Comparison of ENCODE assay signal across 13 cellular contexts in genomic region chr9:98597372-98597771, GRCh38.
DNase-seq lines count a peak whose midpoint lies in the region; ATAC-seq and TF ChIP-seq lines count a peak whose summit lies in the region.
"Had no signal": no experiment of that assay in that cellular context is flagged by ENCODE, and none has a peak within 500 bp of the region (broad histone marks: within the 10 kb centered on the region; RNA-seq: fewer than 3 reads in every experiment).

No MANE protein-coding gene starts in this region.

- H3K36me3 Mint-ChIP-seq in activated T-cell treated with anti-CD3 and anti-CD28 coated beads, Interleukin-2, amount 50 U/mL, for 24 hours (ENCODE audit: low read depth): no peaks in the 10 kb centered on the region
- H3K36me3 Mint-ChIP-seq: CD8-positive, alpha-beta T cell had no signal

- no peak overlapping the region for H3K27ac Mint-ChIP-seq in activated T-cell treated with anti-CD3 and anti-CD28 coated beads, Interleukin-2, amount 50 U/mL, for 24 hours
- H3K27ac Mint-ChIP-seq: CD8-positive, alpha-beta T cell had no signal

- no peak for ATAC-seq in stimulated activated naive CD8-positive, alpha-beta T cell treated with anti-CD3 and anti-CD28 coated beads, Interleukin-15, Interleukin-2, amounts not matched to agents 100 U/mL and 50 U/mL, for 24 hours
- ATAC-seq: CD8-positive, alpha-beta T cell had no signal

- no peaks in the 10 kb centered on the region for H3K27me3 Mint-ChIP-seq in activated T-cell treated with anti-CD3 and anti-CD28 coated beads, Interleukin-2, amount 50 U/mL, for 24 hours

- H3K4me3 ChIP-seq in astrocyte of the spinal cord (ENCODE audit: low read depth, low read length): no peak overlapping the region
- no peak overlapping the region for H3K4me3 ChIP-seq in fibroblast of pulmonary artery (replicated peaks; ENCODE audit: low read depth, low read length)
- no peak overlapping the region for H3K4me3 ChIP-seq in thyroid gland (replicated peaks in 1 of 3)
- H3K4me3 ChIP-seq: PC-9, SK-N-MC had no signal

- in situ Hi-C loops in astrocyte of the spinal cord (cut with HindIII; ENCODE audit: low sequenced_read_pairs): no loop called here

- DNase-seq in NCI-H345 treated with DMSO at 0.1 percent for 48 hours (lab: John Stamatoyannopoulos, UW; ENCODE audit: unreplicated experiment) (peak; percentile 10), astrocyte of the spinal cord (ENCODE audit: low read depth, low spot score) (peak; percentile 56), fibroblast of pulmonary artery (ENCODE audit: low read depth) (peak; percentile 25), thyroid gland (peak; percentile 79), SW480 (ENCODE audit: low spot score) (no peak)
- no peak for DNase-seq in activated T-cell treated with anti-CD3 and anti-CD28 coated beads, Interleukin-2, amount 50 U/mL, for 24 hours
- DNase-seq in stimulated activated naive CD8-positive, alpha-beta T cell treated with anti-CD3 and anti-CD28 coated beads, Interleukin-15, Interleukin-2, amounts not matched to agents 100 U/mL and 50 U/mL, for 24 hours: no peak
- DNase-seq: CD8-positive, alpha-beta T cell; EL; NCI-H1436 treated with DMSO at 0.1 percent for 48 hours; NCI-H524 treated with DMSO at 0.1 percent for 48 hours; PC-9 had no signal

- H3K9me3 Mint-ChIP-seq in activated T-cell treated with anti-CD3 and anti-CD28 coated beads, Interleukin-2, amount 50 U/mL, for 24 hours: no peaks in the 10 kb centered on the region
- H3K9me3 Mint-ChIP-seq: CD8-positive, alpha-beta T cell had no signal

- intact Hi-C loops in thyroid gland (cut with DNase I): no loop called here

- no peaks in the 10 kb centered on the region for H3K4me1 Mint-ChIP-seq in activated T-cell treated with anti-CD3 and anti-CD28 coated beads, Interleukin-2, amount 50 U/mL, for 24 hours (ENCODE audit: low read depth)

- no peak for TF ChIP-seq POLR2A in thyroid gland (IDR thresholded peaks at IDR 0.05)

- H3K4me1 ChIP-seq in thyroid gland: peaks cover 15 to 39% of the 10 kb centered on the region in 2 donors

- no peak overlapping the region for H3K27ac ChIP-seq in thyroid gland
- H3K27ac ChIP-seq: PC-9, SK-N-MC had no signal

- no peaks in the 10 kb centered on the region for H3K36me3 ChIP-seq in thyroid gland

- no peak overlapping the region for H3K4me3 Mint-ChIP-seq in activated T-cell treated with anti-CD3 and anti-CD28 coated beads, Interleukin-2, amount 50 U/mL, for 24 hours
- H3K4me3 Mint-ChIP-seq: CD8-positive, alpha-beta T cell had no signal

- H3K27me3 ChIP-seq in thyroid gland: no peaks in the 10 kb centered on the region

- H3K9me3 ChIP-seq in thyroid gland: no peaks in the 10 kb centered on the region

- TF ChIP-seq CTCF in astrocyte of the spinal cord (IDR thresholded peaks at IDR 0.05; ENCODE audit: low read depth, low read length) (no peak), fibroblast of pulmonary artery (IDR thresholded peaks at IDR 0.05; ENCODE audit: low read length, missing control alignments) (no peak), thyroid gland (IDR thresholded peaks at IDR 0.05) (no peak)

Comparison
In these comparisons a context has a peak if more than half of its experiments do, and no peak if none do; other contexts are left out.
1. DNase-seq: peak in NCI-H345 treated with DMSO at 0.1 percent for 48 hours (single experiment), astrocyte of the spinal cord (single experiment), fibroblast of pulmonary artery (single experiment) and thyroid gland (2 of 2); none in activated T-cell treated with anti-CD3 and anti-CD28 coated beads, Interleukin-2, amount 50 U/mL, for 24 hours (single experiment), SW480 (single experiment) and stimulated activated naive CD8-positive, alpha-beta T cell treated with anti-CD3 and anti-CD28 coated beads, Interleukin-15, Interleukin-2, amounts not matched to agents 100 U/mL and 50 U/mL, for 24 hours (single experiment).